In genomic region chr13:27619711-27620376, GRCh38 we compare ENCODE assay signal across 8 cellular contexts. TPM values are rescaled to one million over a fixed set of nuclear protein-coding genes. Genes with fewer than 3 reads are reported as not detected.
DNase-seq lines count a peak whose midpoint lies in the region; ATAC-seq and TF ChIP-seq lines count a peak whose summit lies in the region.

No MANE protein-coding gene starts in this region.

- peak; percentile 68 for DNase-seq in GM13977 (ENCODE audit: low spot score)
- DNase-seq in H9 = no peak
- peak; percentile 43 for DNase-seq in M059J (ENCODE audit: low read depth)
- DNase-seq in activated CD8-positive, alpha-beta memory T cell treated with anti-CD3 and anti-CD28 coated beads for 24 hours = peak; percentile 79
- DNase-seq in esophagus squamous epithelium (lab: John Stamatoyannopoulos, UW) = no peak
- DNase-seq in neural crest cell (ENCODE audit: low read depth, low spot score) = peak; percentile 23
- peak in 1 of 2 donors; percentile 41 for DNase-seq in upper lobe of left lung
- DNase-seq in iPS-NIHi7 (ENCODE audit: extremely low spot score) = no peak

- no peak overlapping the region for H2BK15ac ChIP-seq in H9 (ENCODE audit: low read depth, low read length)

- peak overlapping the region; percentile 66 for H3K9ac ChIP-seq in H9 (ENCODE audit: extremely low read depth, insufficient read length, low read length)

- H3K9me3 Mint-ChIP-seq in H9 = peaks cover 0 to 1% of the 10 kb centered on the region in 2 experiments; a peak in 1 of 5 replicates
- no peaks in the 10 kb centered on the region for H3K9me3 Mint-ChIP-seq in neural crest cell

- H3K4me1 Mint-ChIP-seq in H9 (peaks cover 41 to 48% of the 10 kb centered on the region in 2 experiments), neural crest cell (peaks cover 41% of the 10 kb centered on the region)

- peak overlapping the region; percentile 80 for H3K4me2 ChIP-seq in H9 (ENCODE audit: insufficient read depth, insufficient read length, low read length)

- H4K5ac ChIP-seq in H9 (ENCODE audit: insufficient read length, low read depth, low read length) = no peak overlapping the region

- peaks cover 20 to 25% (median 25%) of the 10 kb centered on the region in 3 experiments for H3K36me3 Mint-ChIP-seq in H9 (ENCODE audit: insufficient read depth in 1 of 3, low read depth in 3 of 3)
- peaks cover 10% of the 10 kb centered on the region for H3K36me3 Mint-ChIP-seq in neural crest cell (ENCODE audit: low read depth)

- no peak overlapping the region for H2BK5ac ChIP-seq in H9 (ENCODE audit: insufficient read length, low read length)

- WGBS in H9 (ENCODE audit: extremely low coverage, insufficient read length, low lambda C conversion rate) = no CpG with 5 or more reads among the region's 47 CpGs
- WGBS in esophagus squamous epithelium, 2 donors = 1 to 2% methylated on average over 5 to 16 of the region's 47 CpGs
- 0 to 2% methylated on average over 11 to 37 of the region's 47 CpGs for WGBS in upper lobe of left lung, 2 donors

- no peak overlapping the region for H2BK12ac ChIP-seq in H9 (ENCODE audit: insufficient read length, low read depth, low read length)

- H2BK120ac ChIP-seq in H9 (ENCODE audit: low read depth, low read length, poor library complexity, severe bottlenecking) = no peak overlapping the region

- H3K27me3 Mint-ChIP-seq in H9 (ENCODE audit: low read depth) (no peaks in the 10 kb centered on the region; the same call in 1 of the 2 replicates), neural crest cell (ENCODE audit: low read depth) (peaks cover 16% of the 10 kb centered on the region)

- no peak for TF ChIP-seq EP300 in upper lobe of left lung (IDR thresholded peaks at IDR 0.05)

- H2AK5ac ChIP-seq in H9 (ENCODE audit: insufficient read length, low read length) = no peak overlapping the region

- H4K20me1 ChIP-seq in H9 (ENCODE audit: control insufficient read depth, insufficient read depth, insufficient read length) = no peaks in the 10 kb centered on the region

- TF ChIP-seq POLR2A in esophagus squamous epithelium (IDR thresholded peaks at IDR 0.05) (no peak), upper lobe of left lung (IDR thresholded peaks at IDR 0.05) (no peak)

- no peak overlapping the region for H3T11ph ChIP-seq in H9 (ENCODE audit: low read length)

- peaks cover 29% of the 10 kb centered on the region; the same call in 1 of the 2 replicates for H3K79me2 ChIP-seq in H9 (ENCODE audit: insufficient read depth, low read length)

- no peak overlapping the region for H3K4ac ChIP-seq in H9 (ENCODE audit: low read depth, low read length)

- peak overlapping the region; percentile 79 to 95 (median 89); a peak in 5 of 7 replicates for H3K27ac Mint-ChIP-seq in H9
- H3K27ac Mint-ChIP-seq in neural crest cell (ENCODE audit: unreplicated experiment) = peak overlapping the region; percentile 32

- H2BK20ac ChIP-seq in H9 (ENCODE audit: low read depth, low read length, poor library complexity, severe bottlenecking) = no peak overlapping the region

- peak overlapping the region; percentile 31; the same call in 1 of the 2 replicates for H3K14ac ChIP-seq in H9 (ENCODE audit: insufficient read depth, low read length)

- no peak overlapping the region for H3K23ac ChIP-seq in H9 (ENCODE audit: insufficient read length, low read depth, low read length)

- H4K8ac ChIP-seq in H9 (replicated peaks; ENCODE audit: insufficient read length, low read depth, low read length) = no peak overlapping the region

- in situ Hi-C loops in GM13977 (cut with MboI; ENCODE audit: low pct_unique_long_range_greater_than_20kb, low sequenced_read_pairs, unreplicated experiment) = no loop called here

- H3K27ac ChIP-seq in H9 (ENCODE audit: insufficient read length, low read depth, low read length) = no peak overlapping the region
- peak overlapping the region; percentile 95 to 99 (median 98) for H3K27ac ChIP-seq in esophagus squamous epithelium
- peak overlapping the region; percentile 96 to 100 (median 98) for H3K27ac ChIP-seq in upper lobe of left lung

- H3K36me3 ChIP-seq in esophagus squamous epithelium (peaks cover 0 to 19% (median 0%) of the 10 kb centered on the region in 3 donors), upper lobe of left lung (peaks cover 0 to 4% (median 0%) of the 10 kb centered on the region in 4 donors)

- TF ChIP-seq CTCF in GM13977 (IDR thresholded peaks at IDR 0.05; ENCODE audit: extremely low read depth, insufficient read depth, missing control alignments) (peak; percentile 9), H9 (conservative IDR thresholded peaks at IDR 0.05) (peak; percentile 33; the same call in 2 of the 3 replicates), esophagus squamous epithelium (IDR thresholded peaks at IDR 0.05) (peak in 5 of 6 experiments; percentile 22 to 55 (median 33)), neural crest cell (conservative IDR thresholded peaks at IDR 0.05) (peak; percentile 54), upper lobe of left lung (IDR thresholded peaks at IDR 0.05) (peak in 5 of 6 experiments; percentile 18 to 68 (median 55))

- peak in 1 of 2 donors; percentile 41 for ATAC-seq in upper lobe of left lung (ENCODE audit: low FRiP score in 2 of 2)

- H3K56ac ChIP-seq in H9 (ENCODE audit: insufficient read length, low read depth, low read length) = no peak overlapping the region

- H4K91ac ChIP-seq in H9 (ENCODE audit: insufficient read length, low read depth, low read length) = no peak overlapping the region

- peaks cover 6% of the 10 kb centered on the region for H3K79me1 ChIP-seq in H9 (ENCODE audit: insufficient read depth, low read depth, low read length, poor library complexity, severe bottlenecking)

- H3K27me3 ChIP-seq in H9 (ENCODE audit: insufficient read depth, low read length) = no peaks in the 10 kb centered on the region
- no peaks in the 10 kb centered on the region for H3K27me3 ChIP-seq in esophagus squamous epithelium
- H3K27me3 ChIP-seq in upper lobe of left lung = no peaks in the 10 kb centered on the region

- H3K18ac ChIP-seq in H9 (ENCODE audit: insufficient read length, low read depth, low read length) = no peak overlapping the region

- H3K9me3 ChIP-seq in H9 (ENCODE audit: control insufficient read depth, low read depth, low read length) (no peaks in the 10 kb centered on the region), esophagus squamous epithelium (peaks cover 0 to 5% (median 0%) of the 10 kb centered on the region in 3 donors), upper lobe of left lung (no peaks in the 10 kb centered on the region)

- H3K4me1 ChIP-seq in H9 (ENCODE audit: insufficient read depth, low read length) (peaks cover 9% of the 10 kb centered on the region; the same call in 1 of the 2 replicates), esophagus squamous epithelium (peaks cover 23 to 60% (median 34%) of the 10 kb centered on the region in 3 donors), upper lobe of left lung (peaks cover 23 to 43% (median 35%) of the 10 kb centered on the region in 4 donors)

- H3K23me2 ChIP-seq in H9 (ENCODE audit: insufficient read length, low read depth, low read length, poor library complexity, severe bottlenecking) = peaks cover 15% of the 10 kb centered on the region

- peak overlapping the region; percentile 91 to 100 for H3K4me3 Mint-ChIP-seq in H9
- H3K4me3 Mint-ChIP-seq in neural crest cell = peak overlapping the region; percentile 96

- H2AFZ ChIP-seq in H9 (ENCODE audit: low read length) = no peak overlapping the region

- intact Hi-C loops in esophagus squamous epithelium (cut with DNase I) = no loop called here

- peak overlapping the region; percentile 83 to 99 (median 88) for H3K4me3 ChIP-seq in esophagus squamous epithelium
- H3K4me3 ChIP-seq in upper lobe of left lung = peak overlapping the region; percentile 67 to 96 (median 88)

RNA-seq across cellular contexts. Expression of gene LNX2, which starts 0.5 kb away (rescaled TPM):
- total RNA-seq in H9 (2021) (11.6 and 12.4 TPM in 2 replicates), esophagus squamous epithelium (10 to 100 TPM; 12.2 to 16.5 (median 14.9) TPM), neural crest cell (9.4 and 9.6 TPM in 2 replicates), upper lobe of left lung (10 to 100 TPM; 20.4 to 75.3 (median 33.2) TPM)
- 6.0 and 9.3 TPM in 2 replicates for total RNA-seq in M059J (2014; rRNA removed; shearing (Covaris generic))

RNA-seq across cellular contexts. Expression of gene POLR1D, which starts 1.8 kb away (rescaled TPM):
- 154 and 167 TPM in 2 replicates for total RNA-seq in H9 (2021)
- 71.0 and 78.4 TPM in 2 replicates for total RNA-seq in M059J (2014; rRNA removed; shearing (Covaris generic))
- total RNA-seq in esophagus squamous epithelium = 100 to 1,000 TPM in 3 of 4 donors, 10 to 100 TPM in 1; 96.7 to 183 (median 132) TPM
- 92.6 and 100 TPM in 2 replicates for total RNA-seq in neural crest cell
- 100 to 1,000 TPM in 5 of 6 donors, 10 to 100 TPM in 1; 99.6 to 186 (median 122) TPM for total RNA-seq in upper lobe of left lung

Comparison
In these comparisons a context has a peak if more than half of its experiments do, and no peak if none do; other contexts are left out.
1. DNase-seq: peak in GM13977 (single experiment), M059J (single experiment), activated CD8-positive, alpha-beta memory T cell treated with anti-CD3 and anti-CD28 coated beads for 24 hours (single experiment) and neural crest cell (single experiment); none in H9 (single experiment), esophagus squamous epithelium (single experiment) and iPS-NIHi7 (single experiment).
2. Peak in every context shown above with its lines, with median percentiles within 50 percentile points of each other: CTCF ChIP-seq.